18 cellular contexts compared by ENCODE assay signal in the genomic region with DNA sequence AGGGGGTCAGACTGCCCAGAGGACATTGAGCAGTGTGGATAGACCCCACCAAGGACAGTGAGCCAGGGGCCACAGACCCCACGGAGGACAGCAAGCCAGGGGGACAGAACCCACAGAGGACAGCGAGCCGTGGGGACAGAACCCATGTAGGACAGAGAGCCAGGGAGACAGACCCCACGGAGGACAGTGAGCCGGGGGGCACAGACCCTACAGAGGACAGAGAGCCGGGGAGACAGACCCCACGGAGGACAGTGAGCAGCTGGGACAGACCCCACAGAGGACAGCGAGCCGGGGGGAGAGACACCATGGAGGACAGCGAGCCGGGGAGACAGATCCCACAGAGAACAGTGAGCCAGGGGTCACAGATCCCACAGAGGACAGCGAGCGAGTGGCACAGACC. TPM values are rescaled to one million over a fixed set of nuclear protein-coding genes. Genes with fewer than 3 reads are reported as not detected.
"Had no signal": no experiment of that assay in that cellular context is flagged by ENCODE, and none has a peak within 500 bp of the region (broad histone marks: within the 10 kb centered on the region; RNA-seq: fewer than 3 reads in every experiment).

No MANE protein-coding gene starts in this region.

- H3K4me3 ChIP-seq: body of pancreas, cardiac muscle cell, pancreas had no signal

- H3K4me1 Mint-ChIP-seq: activated naive CD8-positive, alpha-beta T cell treated with anti-CD3 and anti-CD28 coated beads, Interleukin-2, amount 50 U/mL, for 24 hours; mesothelial cell of epicardium; WTC11 had no signal

- H3K4me3 Mint-ChIP-seq: activated naive CD8-positive, alpha-beta T cell treated with anti-CD3 and anti-CD28 coated beads, Interleukin-2, amount 50 U/mL, for 24 hours; mesothelial cell of epicardium; naive thymus-derived CD8-positive, alpha-beta T cell; WTC11 had no signal

- H3K9me3 ChIP-seq: body of pancreas, pancreas had no signal

- ATAC-seq: activated naive CD8-positive, alpha-beta T cell treated with anti-CD3 and anti-CD28 coated beads, Interleukin-2, amount 50 U/mL, for 24 hours; body of pancreas; left lobe of liver; naive thymus-derived CD8-positive, alpha-beta T cell; pancreas; WTC11 had no signal

- H3K4me1 ChIP-seq: body of pancreas, pancreas had no signal

- H3K27me3 ChIP-seq: body of pancreas, cardiac muscle cell had no signal

- H3K27ac Mint-ChIP-seq: activated naive CD8-positive, alpha-beta T cell treated with anti-CD3 and anti-CD28 coated beads, Interleukin-2, amount 50 U/mL, for 24 hours; mesothelial cell of epicardium; WTC11 had no signal

- H3K36me3 Mint-ChIP-seq: mesothelial cell of epicardium; naive thymus-derived CD8-positive, alpha-beta T cell; WTC11 had no signal

- H3K36me3 ChIP-seq: cardiac muscle cell, pancreas had no signal

- H3K27ac ChIP-seq: body of pancreas, cardiac muscle cell, pancreas had no signal

- DNase-seq: activated CD4-positive, alpha-beta T cell treated with anti-CD3 and anti-CD28 coated beads for 4 hours; activated CD4-positive, alpha-beta T cell treated with anti-CD3 and anti-CD28 coated beads, Interleukin-2, amount 50 U/mL, for 48 hours; activated CD8-positive, alpha-beta memory T cell treated with anti-CD3 and anti-CD28 coated beads, Interleukin-2, amount 50 U/mL, for 48 hours; activated gamma-delta T cell; activated naive CD4-positive, alpha-beta T cell treated with anti-CD3 and anti-CD28 coated beads, Interleukin-2, amount 50 U/mL, for 16 hours; activated naive CD8-positive, alpha-beta T cell treated with anti-CD3 and anti-CD28 coated beads, Interleukin-2, amount 50 U/mL, for 24 hours; activated T-cell treated with anti-CD3 and anti-CD28 coated beads, Interleukin-2, amount 50 U/mL, for 48 hours; stimulated activated CD4-positive, alpha-beta T cell treated with anti-CD3 and anti-CD28 coated beads, Interleukin-4, amount 100 ng/mL, for 24 hours; stimulated activated naive CD4-positive, alpha-beta T cell treated with Interleukin-2 at 50 U/mL for 16 hours; T-helper 1 cell; T-helper 9 cell had no signal

RNA-seq across cellular contexts. Expression of a gene that starts 3.4 kb away (rescaled TPM):
- polyA plus RNA-seq: naive thymus-derived CD8-positive, alpha-beta T cell had no signal
